In genomic region chr9:70924380-70924779, GRCh38 we compare ENCODE assay signal across 9 cellular contexts.
DNase-seq lines count a peak whose midpoint lies in the region; FAIRE-seq and TF ChIP-seq lines count a peak whose summit lies in the region.
"Had no signal": no experiment of that assay in that cellular context is flagged by ENCODE, and none has a peak within 500 bp of the region (broad histone marks: within the 10 kb centered on the region; RNA-seq: fewer than 3 reads in every experiment).

No MANE protein-coding gene starts in this region.

- TF ChIP-seq POLR2A in GM12892 (IDR thresholded peaks at IDR 0.05; ENCODE audit: low read depth, low read length) = no peak

- no peak for TF ChIP-seq CTCF in AG04449 (IDR thresholded peaks at IDR 0.05; ENCODE audit: insufficient read depth, low read length, missing control alignments)

- POLR2A ChIA-PET in AG04449 (lab: Yijun Ruan, JAX) = interaction anchor here (0.6 to 1.1 kb wide), 5 partner anchors 30 to 642 kb away, joined by 3 to 5 read pairs (median 3); no protein-coding TSS in a partner anchor

- CTCF ChIA-PET in AG04449 (lab: Yijun Ruan, JAX) = interaction anchor here (0.5 to 7.4 kb wide), 21 partner anchors 10 to 1168 kb away, joined by 3 to 95 read pairs (median 5); no protein-coding TSS in a partner anchor

- no peak for FAIRE-seq in GM12892 (lab: Jason Lieb, UNC)

- DNase-seq in AG04449 (ENCODE audit: low read depth, low spot score) = peak; percentile 80
- peak; percentile 23 for DNase-seq in NCI-H446 treated with DMSO at 0.1 percent for 48 hours (lab: John Stamatoyannopoulos, UW)
- peak; percentile 38 for DNase-seq in dermis blood vessel endothelial cell
- peak; percentile 2 for DNase-seq in kidney tubule cell (ENCODE audit: low spot score)
- no peak for DNase-seq in GM12892 (ENCODE audit: insufficient read length)
- DNase-seq in NCI-H2196 (lab: John Stamatoyannopoulos, UW; ENCODE audit: unreplicated experiment) = no peak
- DNase-seq in DMS153 (lab: John Stamatoyannopoulos, UW) = no peak
- DNase-seq in activated T-cell treated with anti-CD3 and anti-CD28 coated beads, Interleukin-2, amount 50 U/mL, for 1 hour = no peak

- H3K4me3 ChIP-seq in AG04449 (ENCODE audit: low read depth, low read length) = no peak overlapping the region; the same call in 1 of the 2 replicates
- H3K4me3 ChIP-seq: GM23338 had no signal

Comparison
In these comparisons a context has a peak if more than half of its experiments do, and no peak if none do; other contexts are left out.
1. DNase-seq: peak in AG04449 (single experiment), NCI-H446 treated with DMSO at 0.1 percent for 48 hours (single experiment), dermis blood vessel endothelial cell (single experiment) and kidney tubule cell (single experiment); none in GM12892 (single experiment), NCI-H2196 (single experiment), DMS153 (single experiment) and activated T-cell treated with anti-CD3 and anti-CD28 coated beads, Interleukin-2, amount 50 U/mL, for 1 hour (single experiment).